ENCODE assay signal across 24 cellular contexts in genomic region chr3:129446926-129447325, GRCh38. TPM values are rescaled to one million over a fixed set of nuclear protein-coding genes. Genes with fewer than 3 reads are reported as not detected.
"Had no signal": no experiment of that assay in that cellular context is flagged by ENCODE, and none has a peak within 500 bp of the region (broad histone marks: within the 10 kb centered on the region; RNA-seq: fewer than 3 reads in every experiment).

No MANE protein-coding gene starts in this region.

- DNase-seq: activated CD4-positive, alpha-beta T cell treated with anti-CD3 and anti-CD28 coated beads, Interleukin-2, amount 50 U/mL, for 4 hours; activated CD8-positive, alpha-beta memory T cell treated with anti-CD3 and anti-CD28 coated beads for 24 hours; activated CD8-positive, alpha-beta memory T cell treated with anti-CD3 and anti-CD28 coated beads, Interleukin-2, amount 50 U/mL, for 4 hours; activated naive CD4-positive, alpha-beta T cell treated with anti-CD3 and anti-CD28 coated beads for 36 hours; activated naive CD8-positive, alpha-beta T cell treated with anti-CD3 and anti-CD28 coated beads, Interleukin-2, amount 10 ng/mL, durations not matched to agents 7 days and 5 days; activated T-cell treated with anti-CD3 and anti-CD28 coated beads, Interleukin-2, amount 50 U/mL, for 4 hours; amygdala; cerebellar nuclear complex; erythroblast; foreskin melanocyte; glutamatergic neuron; hippocampal formation; left ventricle myocardium superior; mammary epithelial cell; ovary; psoas muscle; stimulated activated CD4-positive, alpha-beta T cell treated with anti-CD3 and anti-CD28 coated beads, Interleukin-4, amount 100 ng/mL, for 24 hours; stimulated activated naive CD4-positive, alpha-beta T cell treated with Interleukin-2 at 50 U/mL for 16 hours; thyroid gland had no signal

- H3K9me3 Mint-ChIP-seq: activated naive CD4-positive, alpha-beta T cell treated with anti-CD3 and anti-CD28 coated beads for 36 hours; activated naive CD8-positive, alpha-beta T cell treated with anti-CD3 and anti-CD28 coated beads, Interleukin-2, amount 10 ng/mL, durations not matched to agents 7 days and 5 days; activated T-cell treated with anti-CD3 and anti-CD28 coated beads, Interleukin-2, amount 50 U/mL, for 4 hours; natural killer cell treated with Interleukin-12 subunit alpha and Interleukin-12 subunit beta and Interleukin-15 and Interleukin-18, amount 100 ng/mL, for 72 hours had no signal

- H3K27me3 ChIP-seq: neutrophil, ovary, right atrium auricular region, thyroid gland had no signal

- H3K27me3 Mint-ChIP-seq: activated naive CD8-positive, alpha-beta T cell treated with anti-CD3 and anti-CD28 coated beads, Interleukin-2, amount 10 ng/mL, durations not matched to agents 7 days and 5 days; natural killer cell treated with Interleukin-12 subunit alpha and Interleukin-12 subunit beta and Interleukin-15 and Interleukin-18, amount 100 ng/mL, for 72 hours had no signal

- H3K9me3 ChIP-seq: neutrophil, ovary, psoas muscle, right atrium auricular region, thyroid gland had no signal

- H3K27ac ChIP-seq: coronary artery, neutrophil, ovary, psoas muscle, right atrium auricular region, thyroid gland had no signal

- H3K27ac Mint-ChIP-seq: activated naive CD4-positive, alpha-beta T cell treated with anti-CD3 and anti-CD28 coated beads for 36 hours; activated naive CD8-positive, alpha-beta T cell treated with anti-CD3 and anti-CD28 coated beads, Interleukin-2, amount 10 ng/mL, durations not matched to agents 7 days and 5 days; natural killer cell treated with Interleukin-12 subunit alpha and Interleukin-12 subunit beta and Interleukin-15 and Interleukin-18, amount 100 ng/mL, for 72 hours had no signal

- H3K4me3 ChIP-seq: coronary artery, ovary, psoas muscle, right atrium auricular region, thyroid gland had no signal

- H3K4me3 Mint-ChIP-seq: activated naive CD4-positive, alpha-beta T cell treated with anti-CD3 and anti-CD28 coated beads for 36 hours; activated naive CD8-positive, alpha-beta T cell treated with anti-CD3 and anti-CD28 coated beads, Interleukin-2, amount 10 ng/mL, durations not matched to agents 7 days and 5 days; activated T-cell treated with anti-CD3 and anti-CD28 coated beads, Interleukin-2, amount 50 U/mL, for 4 hours; natural killer cell treated with Interleukin-12 subunit alpha and Interleukin-12 subunit beta and Interleukin-15 and Interleukin-18, amount 100 ng/mL, for 72 hours had no signal

- H3K36me3 ChIP-seq: neutrophil, ovary, right atrium auricular region, thyroid gland had no signal

RNA-seq across cellular contexts. Expression of gene EFCAB12, which starts 18.5 kb away (rescaled TPM):
- total RNA-seq: left ventricle myocardium superior, psoas muscle, urinary bladder had no signal
